8 cellular contexts compared by ENCODE assay signal in genomic region chr9:130041648-130042405, GRCh38. TPM values are rescaled to one million over a fixed set of nuclear protein-coding genes. Genes with fewer than 3 reads are reported as not detected.
DNase-seq lines count a peak whose midpoint lies in the region; ATAC-seq, FAIRE-seq and TF ChIP-seq lines count a peak whose summit lies in the region.

No MANE protein-coding gene starts in this region.

- no peaks in the 10 kb centered on the region for H3K9me3 ChIP-seq in HUES48 (ENCODE audit: control insufficient read depth, insufficient read depth, low read length)
- no peaks in the 10 kb centered on the region for H3K9me3 ChIP-seq in GM12878 (replicated peaks; ENCODE audit: control insufficient read depth, insufficient read depth, low read length)
- H3K9me3 ChIP-seq in kidney (ENCODE audit: control insufficient read depth in 1 of 2, low read length in 2 of 2), result no peaks in the 10 kb centered on the region

- H3K36me3 ChIP-seq in HUES48 (ENCODE audit: control insufficient read depth, insufficient read depth, low read length), result no peaks in the 10 kb centered on the region
- no peaks in the 10 kb centered on the region for H3K36me3 ChIP-seq in GM12878 (ENCODE audit: control insufficient read depth in 2 of 2, insufficient read depth in 2 of 2, low read length in 1 of 2)
- no peaks in the 10 kb centered on the region for H3K36me3 ChIP-seq in kidney (ENCODE audit: control insufficient read depth in 1 of 2, insufficient read depth in 2 of 2, low read length in 2 of 2)

- H3K27ac ChIP-seq in HUES48 (ENCODE audit: low read depth, low read length), result no peak overlapping the region
- H3K27ac ChIP-seq in GM12878 (ENCODE audit: control insufficient read depth, insufficient read depth), result peak overlapping the region; percentile 83
- peak overlapping the region; percentile 76 to 89 for H3K27ac ChIP-seq in kidney (ENCODE audit: low read depth in 2 of 2, low read length in 2 of 2)

- H4K20me1 ChIP-seq in GM12878 (ENCODE audit: control insufficient read depth, insufficient read depth), result no peaks in the 10 kb centered on the region

- TSS peak; percentile 44 for BruUV-seq in GM12878 (replicated peaks; lab: Mats Ljungman, UMichigan)

- peak overlapping the region; percentile 47 for H3K9ac ChIP-seq in HUES48 (ENCODE audit: low read depth, low read length)
- peak overlapping the region; percentile 100 for H3K9ac ChIP-seq in GM12878 (ENCODE audit: control insufficient read depth, insufficient read depth, low read length)
- H3K9ac ChIP-seq in kidney (ENCODE audit: low read length in 2 of 2), result peak overlapping the region; percentile 78 to 82

- TF ChIP-seq EP300 in GM12878 (IDR thresholded peaks at IDR 0.05; ENCODE audit: borderline replicate concordance in 1 of 2, control insufficient read depth in 1 of 2, low read depth in 2 of 2, low read length in 2 of 2), result no peak

- FAIRE-seq in GM12878 (lab: Jason Lieb, UNC), result no peak
- FAIRE-seq in kidney (lab: Jason Lieb, UNC), result no peak

- POLR2A ChIA-PET in GM12878 (lab: Charles Lee), result interaction anchor here (1.2 to 12.8 kb wide), 7 partner anchors 9 to 155 kb away, joined by 3 to 247 read pairs (median 5); no protein-coding TSS in a partner anchor

- H3K4me1 ChIP-seq in HUES48 (ENCODE audit: control insufficient read depth, insufficient read depth, low read length) (peaks cover 16% of the 10 kb centered on the region), GM12878 (ENCODE audit: control insufficient read depth, insufficient read depth, low read length) (peaks cover 24% of the 10 kb centered on the region), kidney (ENCODE audit: control insufficient read depth in 1 of 2, insufficient read depth in 1 of 2, low read depth in 1 of 2, low read length in 2 of 2) (peaks cover 0 to 6% of the 10 kb centered on the region in 2 donors)

- no peak overlapping the region for H2AFZ ChIP-seq in GM12878 (ENCODE audit: control insufficient read depth, low read depth, low read length)

- peak overlapping the region; percentile 95 to 98 for H3K4me3 Mint-ChIP-seq in stimulated activated naive B cell treated with anti-CD40 and anti-IgM and Interleukin-4, amounts not matched to agents 10 μg/mL and 1 μg/mL and 100 μg/mL, for 72 hours

- under 1% methylated on average over 31 of the region's 31 CpGs for WGBS in GM12878 (ENCODE audit: insufficient coverage, insufficient replicate concordance, low lambda C conversion rate, missing lambda C conversion rate)

- CTCF ChIA-PET in GM12878 (lab: Yijun Ruan, JAX), result interaction anchor here (0.9 to 1.9 kb wide), 3 partner anchors 10 to 156 kb away, joined by 3 to 7 read pairs (median 4); no protein-coding TSS in a partner anchor

- H3K9me3 Mint-ChIP-seq in stimulated activated naive B cell treated with anti-CD40 and anti-IgM and Interleukin-4, amounts not matched to agents 10 μg/mL and 1 μg/mL and 100 μg/mL, for 72 hours, result peaks cover 0 to 1% of the 10 kb centered on the region in 2 donors

- DNase-seq in C1 segment of cervical spinal cord (lab: John Stamatoyannopoulos, UW), result peak in 8 of 14 donors; percentile 25 to 68 (median 34)
- DNase-seq in GM12878 (ENCODE audit: low read depth, low spot score), result no peak
- peak; percentile 77 for DNase-seq in kidney
- DNase-seq in stimulated activated naive B cell treated with anti-CD40 and anti-IgM and Interleukin-4, amounts not matched to agents 10 μg/mL and 1 μg/mL and 100 μg/mL, for 72 hours, result no peak
- DNase-seq in NK-92 treated with Interleukin-12 subunit alpha and Interleukin-12 subunit beta, amount 100 ng/mL, for 24 hours (lab: John Stamatoyannopoulos, UW), result no peak
- DNase-seq in NCI-H446 treated with DMSO at 0.1 percent for 48 hours (lab: John Stamatoyannopoulos, UW), result no peak
- no peak for DNase-seq in DMS153 treated with DMSO at 0.1 percent for 48 hours (lab: John Stamatoyannopoulos, UW; ENCODE audit: unreplicated experiment)

- H3K4me1 Mint-ChIP-seq in stimulated activated naive B cell treated with anti-CD40 and anti-IgM and Interleukin-4, amounts not matched to agents 10 μg/mL and 1 μg/mL and 100 μg/mL, for 72 hours, result peaks cover 24 to 67% of the 10 kb centered on the region in 2 donors

- H3K27ac Mint-ChIP-seq in stimulated activated naive B cell treated with anti-CD40 and anti-IgM and Interleukin-4, amounts not matched to agents 10 μg/mL and 1 μg/mL and 100 μg/mL, for 72 hours, result peak overlapping the region; percentile 100

- intact Hi-C loops in GM12878 (cut with micrococcal nuclease; ENCODE audit: unreplicated experiment), result no loop called here
- intact Hi-C loops in kidney (cut with DNase I), result no loop called here

- RAD21 ChIA-PET in GM12878 (lab: Charles Lee; ENCODE audit: unreplicated experiment), result interaction anchor here (0.8 to 13.2 kb wide), 9 partner anchors 16 to 155 kb away, joined by 3 to 254 read pairs (median 23); no protein-coding TSS in a partner anchor

- H3K27me3 ChIP-seq in HUES48 (ENCODE audit: control insufficient read depth, insufficient read depth, low read length) (peaks cover 17% of the 10 kb centered on the region), GM12878 (replicated peaks in 1 of 2; ENCODE audit: control insufficient read depth in 2 of 2, insufficient read depth in 2 of 2, low read length in 1 of 2) (no peaks in the 10 kb centered on the region)

- peak; percentile 35; the same call in 1 of the 2 replicates for TF ChIP-seq POLR2A in GM12878 (IDR thresholded peaks at IDR 0.05; ENCODE audit: low read depth, low read length)

- SMC1A ChIA-PET in GM12878 (lab: Charles Lee; ENCODE audit: uncharacterized antibody, unreplicated experiment), result interaction anchor here (0.6 to 28.7 kb wide), 12 partner anchors 10 to 155 kb away, joined by 3 to 763 read pairs (median 4); no protein-coding TSS in a partner anchor

- H3K79me2 ChIP-seq in GM12878 (ENCODE audit: control insufficient read depth, insufficient read depth, low read length), result peaks cover 92% of the 10 kb centered on the region

- no peaks in the 10 kb centered on the region for H3K27me3 Mint-ChIP-seq in stimulated activated naive B cell treated with anti-CD40 and anti-IgM and Interleukin-4, amounts not matched to agents 10 μg/mL and 1 μg/mL and 100 μg/mL, for 72 hours

- H3K4me3 ChIP-seq in HUES48 (ENCODE audit: low read depth, low read length) (peak overlapping the region; percentile 90), GM12878 (peak overlapping the region; percentile 95), kidney (ENCODE audit: low read length in 2 of 2) (peak overlapping the region; percentile 82 to 84)

- TF ChIP-seq RAD21 in GM12878 (IDR thresholded peaks at IDR 0.05; ENCODE audit: insufficient read depth, low read depth, low read length), result no peak

- TF ChIP-seq CTCF in GM12878 (IDR thresholded peaks at IDR 0.05 in 2 of 3, conservative IDR thresholded peaks at IDR 0.05 in 1 of 3; ENCODE audit: control insufficient read depth in 2 of 3, extremely low read depth in 1 of 3, insufficient read depth in 1 of 3, low read depth in 3 of 3, low read length in 3 of 3) (no peak), kidney (IDR thresholded peaks at IDR 0.05; ENCODE audit: borderline replicate concordance, extremely low read depth, insufficient read depth) (no peak)

- H3K36me3 Mint-ChIP-seq in stimulated activated naive B cell treated with anti-CD40 and anti-IgM and Interleukin-4, amounts not matched to agents 10 μg/mL and 1 μg/mL and 100 μg/mL, for 72 hours, result peaks cover 29 to 45% of the 10 kb centered on the region in 2 donors

- H3K4me2 ChIP-seq in GM12878 (ENCODE audit: control insufficient read depth, insufficient read depth), result 0 out of 2 replicates have a peak overlapping the region, but pooled peaks have one; percentile 17

- no peak for ATAC-seq in GM12878
- no peak for ATAC-seq in stimulated activated naive B cell treated with anti-CD40 and anti-IgM and Interleukin-4, amounts not matched to agents 10 μg/mL and 1 μg/mL and 100 μg/mL, for 72 hours (replicated peaks)

- in situ Hi-C loops in GM12878 (cut with MboI), result loop anchor here (5.0 to 25.0 kb wide), 2 partner anchors 155 to 1670 kb away; no protein-coding TSS in a partner anchor

RNA-seq across cellular contexts. Expression of gene FNBP1, which starts 1.2 kb away (rescaled TPM):
- total RNA-seq in GM12878 (2013; cell fraction: nucleolus; rRNA removed), result 1,139 and 1,239 TPM in 2 replicates
- total RNA-seq in GM12878 (2014; rRNA removed), result 167 and 204 TPM in 2 replicates
- 277 and 283 TPM in 2 replicates for total RNA-seq in GM12878 (2014; rRNA removed; fragmentation: Illumina TruSeq; extraction: Trizol)
- total RNA-seq in GM12878 (2021), result 353 and 356 TPM in 2 replicates
- 193 TPM for polyA plus RNA-seq in GM12878 (2011; ENCODE audit: low read depth)
- polyA plus RNA-seq in GM12878 (2011; rRNA removed), result 188 and 268 TPM in 2 replicates
- polyA plus RNA-seq in GM12878 (2011; cell fraction: cytosol; rRNA removed), result 82.5 and 118 TPM in 2 replicates
- 111 and 142 TPM in 2 replicates for polyA plus RNA-seq in GM12878 (2011; cell fraction: nucleus; rRNA removed)
- polyA plus RNA-seq in GM12878 (2012), result 288 and 297 TPM in 2 replicates
- polyA plus RNA-seq in GM12878 (2014; fragmentation: Illumina TruSeq; extraction: Trizol), result 258 and 290 TPM in 2 replicates
- 10 to 100 TPM; 64.5 to 80.5 TPM for polyA plus RNA-seq in GM12878 (2014; fragmentation: Nextera tagmentation; extraction: Ambion mirVana)
- 180 and 208 TPM in 2 replicates for polyA plus RNA-seq in GM12878 (2014; rRNA removed)
- polyA plus RNA-seq in GM12878 (2016; fragmentation: Nextera tagmentation; extraction: Ambion mirVana), result 100 to 1,000 TPM; 165 to 170 TPM
- 163 and 327 TPM in 2 replicates for polyA minus RNA-seq in GM12878 (2011; rRNA and poly(A)+ RNA removed)
- 124 and 136 TPM in 2 replicates for polyA minus RNA-seq in GM12878 (2011; cell fraction: cytosol; rRNA and poly(A)+ RNA removed)
- polyA minus RNA-seq in GM12878 (2011; cell fraction: nucleus; rRNA and poly(A)+ RNA removed), result 73.0 and 135 TPM in 2 replicates
- 51.7 TPM for total RNA-seq in kidney
- polyA plus RNA-seq in kidney (ENCODE audit: insufficient read depth, low read depth, low replicate concordance), result 9.7 TPM

RNA-seq across cellular contexts. Expression of gene GPR107, which starts 11.9 kb away (rescaled TPM):
- 50.0 and 61.3 TPM in 2 replicates for total RNA-seq in GM12878 (2013; cell fraction: nucleolus; rRNA removed)
- total RNA-seq in GM12878 (2014; rRNA removed), result 10.1 and 10.3 TPM in 2 replicates
- 9.9 and 10.0 TPM in 2 replicates for total RNA-seq in GM12878 (2014; rRNA removed; fragmentation: Illumina TruSeq; extraction: Trizol)
- 14.9 and 16.6 TPM in 2 replicates for total RNA-seq in GM12878 (2021)
- 10.6 TPM for polyA plus RNA-seq in GM12878 (2011; ENCODE audit: low read depth)
- 21.4 and 23.2 TPM in 2 replicates for polyA plus RNA-seq in GM12878 (2011; rRNA removed)
- 11.0 and 12.5 TPM in 2 replicates for polyA plus RNA-seq in GM12878 (2011; cell fraction: cytosol; rRNA removed)
- polyA plus RNA-seq in GM12878 (2011; cell fraction: nucleus; rRNA removed), result 19.9 and 23.2 TPM in 2 replicates
- polyA plus RNA-seq in GM12878 (2012), result 14.5 and 22.9 TPM in 2 replicates
- 13.2 and 14.0 TPM in 2 replicates for polyA plus RNA-seq in GM12878 (2014; fragmentation: Illumina TruSeq; extraction: Trizol)
- polyA plus RNA-seq in GM12878 (2014; fragmentation: Nextera tagmentation; extraction: Ambion mirVana), result 1 to 10 TPM; 2.7 to 2.9 TPM
- polyA plus RNA-seq in GM12878 (2014; rRNA removed), result 10.0 and 11.2 TPM in 2 replicates
- 10 to 100 TPM in 1 of 2 experiments, 1 to 10 TPM in 1; 6.3 to 10.9 TPM for polyA plus RNA-seq in GM12878 (2016; fragmentation: Nextera tagmentation; extraction: Ambion mirVana)
- 22.1 and 23.7 TPM in 2 replicates for polyA minus RNA-seq in GM12878 (2011; rRNA and poly(A)+ RNA removed)
- 7.4 and 18.3 TPM in 2 replicates for polyA minus RNA-seq in GM12878 (2011; cell fraction: cytosol; rRNA and poly(A)+ RNA removed)
- 10.5 and 20.3 TPM in 2 replicates for polyA minus RNA-seq in GM12878 (2011; cell fraction: nucleus; rRNA and poly(A)+ RNA removed)
- total RNA-seq in kidney, result 45.6 TPM
- polyA plus RNA-seq in kidney (ENCODE audit: insufficient read depth, low read depth, low replicate concordance), result 18.0 TPM

Comparison
In these comparisons a context has a peak if more than half of its experiments do, and no peak if none do; other contexts are left out.
1. DNase-seq: peak in C1 segment of cervical spinal cord (8 of 14) and kidney (single experiment); none in GM12878 (single experiment), stimulated activated naive B cell treated with anti-CD40 and anti-IgM and Interleukin-4, amounts not matched to agents 10 μg/mL and 1 μg/mL and 100 μg/mL, for 72 hours (single experiment), NK-92 treated with Interleukin-12 subunit alpha and Interleukin-12 subunit beta, amount 100 ng/mL, for 24 hours (single experiment), NCI-H446 treated with DMSO at 0.1 percent for 48 hours (single experiment) and DMS153 treated with DMSO at 0.1 percent for 48 hours (single experiment).
2. H3K9ac ChIP-seq: peak in every context shown above with its lines; median percentile 100 in GM12878; 80 in kidney; 47 in HUES48.
3. Peak in every context shown above with its lines, with median percentiles within 50 percentile points of each other: H3K4me3 ChIP-seq.